Comparison of ENCODE assay signal across 8 cellular contexts in genomic region chr19:18418725-18419194, GRCh38. TPM values are rescaled to one million over a fixed set of nuclear protein-coding genes. Genes with fewer than 3 reads are reported as not detected.
DNase-seq lines count a peak whose midpoint lies in the region; ATAC-seq, FAIRE-seq and TF ChIP-seq lines count a peak whose summit lies in the region.

No MANE protein-coding gene starts in this region.

- no peaks in the 10 kb centered on the region for H4K20me1 ChIP-seq in KMS-11 (ENCODE audit: insufficient read depth)

- H3K9me3 Mint-ChIP-seq in stimulated activated naive B cell treated with anti-CD40 and anti-IgM and Interleukin-4, amounts not matched to agents 10 μg/mL and 1 μg/mL and 100 μg/mL, for 72 hours: no peaks in the 10 kb centered on the region

- in situ Hi-C loops in astrocyte of the spinal cord (cut with HindIII; ENCODE audit: low sequenced_read_pairs): no loop called here

- TF ChIP-seq CTCF in KMS-11 (conservative IDR thresholded peaks at IDR 0.05; ENCODE audit: low read depth, low read length) (no peak), astrocyte of the spinal cord (IDR thresholded peaks at IDR 0.05; ENCODE audit: low read depth, low read length) (no peak)

- H3K4me3 Mint-ChIP-seq in stimulated activated naive B cell treated with anti-CD40 and anti-IgM and Interleukin-4, amounts not matched to agents 10 μg/mL and 1 μg/mL and 100 μg/mL, for 72 hours: peak overlapping the region; percentile 82 to 86

- H3K27me3 ChIP-seq in KMS-11 (ENCODE audit: insufficient read depth, low read depth): 0 out of 2 replicates have a peak, but pooled peaks cover 11% of the 10 kb centered on the region
- H3K27me3 ChIP-seq in iPS-20b (ENCODE audit: insufficient read depth, low read length): peaks cover 53% of the 10 kb centered on the region

- H3K27ac ChIP-seq in KMS-11: no peak overlapping the region
- H3K27ac ChIP-seq in iPS-20b (ENCODE audit: low read length): no peak overlapping the region

- H3K4me1 Mint-ChIP-seq in stimulated activated naive B cell treated with anti-CD40 and anti-IgM and Interleukin-4, amounts not matched to agents 10 μg/mL and 1 μg/mL and 100 μg/mL, for 72 hours: peaks cover 55 to 85% of the 10 kb centered on the region in 2 donors

- H3K4me2 ChIP-seq in KMS-11: peak overlapping the region; percentile 84

- H2AFZ ChIP-seq in KMS-11 (ENCODE audit: low read depth): peak overlapping the region; percentile 29; the same call in 1 of the 2 replicates

- H3K36me3 ChIP-seq in KMS-11 (ENCODE audit: insufficient read depth) (no peaks in the 10 kb centered on the region), iPS-20b (ENCODE audit: insufficient read depth, low read depth, low read length) (no peaks in the 10 kb centered on the region)

- no peak for FAIRE-seq in frontal cortex (lab: Jason Lieb, UNC)

- H3K27ac Mint-ChIP-seq in stimulated activated naive B cell treated with anti-CD40 and anti-IgM and Interleukin-4, amounts not matched to agents 10 μg/mL and 1 μg/mL and 100 μg/mL, for 72 hours: peak overlapping the region; percentile 79

- H3K9ac ChIP-seq in KMS-11: no peak overlapping the region
- H3K9ac ChIP-seq in iPS-20b (ENCODE audit: low read depth, low read length): no peak overlapping the region

- H3K27me3 Mint-ChIP-seq in stimulated activated naive B cell treated with anti-CD40 and anti-IgM and Interleukin-4, amounts not matched to agents 10 μg/mL and 1 μg/mL and 100 μg/mL, for 72 hours: peaks cover 42 to 58% of the 10 kb centered on the region in 2 donors

- H3K4me3 ChIP-seq in KMS-11 (IDR thresholded peaks at IDR 0.05; ENCODE audit: insufficient read depth, low read depth, low read length) (no peak overlapping the region), astrocyte of the spinal cord (ENCODE audit: low read depth, low read length) (peak overlapping the region; percentile 22), iPS-20b (ENCODE audit: low read length) (peak overlapping the region; percentile 55; the same call in 1 of the 2 replicates)

- H3K4me1 ChIP-seq in KMS-11 (ENCODE audit: low read depth, poor library complexity, severe bottlenecking): peaks cover 51% of the 10 kb centered on the region
- peaks cover 16% of the 10 kb centered on the region for H3K4me1 ChIP-seq in iPS-20b (ENCODE audit: insufficient read depth, low read length)

- peaks cover 8% of the 10 kb centered on the region; the same call in 1 of the 2 replicates for H3K79me2 ChIP-seq in KMS-11 (ENCODE audit: insufficient read depth, low read depth)

- no peaks in the 10 kb centered on the region for H3K36me3 Mint-ChIP-seq in stimulated activated naive B cell treated with anti-CD40 and anti-IgM and Interleukin-4, amounts not matched to agents 10 μg/mL and 1 μg/mL and 100 μg/mL, for 72 hours

- no peaks in the 10 kb centered on the region for H3K9me3 ChIP-seq in iPS-20b (ENCODE audit: insufficient read depth, low read depth, low read length)

- peak; percentile 2 for ATAC-seq in GM18868 (IDR thresholded peaks at IDR 0.05; ENCODE audit: unreplicated experiment)
- peak; percentile 20 to 27 for ATAC-seq in stimulated activated naive B cell treated with anti-CD40 and anti-IgM and Interleukin-4, amounts not matched to agents 10 μg/mL and 1 μg/mL and 100 μg/mL, for 72 hours (replicated peaks)

- DNase-seq in astrocyte of the spinal cord (ENCODE audit: low read depth, low spot score) (no peak), NCI-H1436 treated with DMSO at 0.1 percent for 48 hours (lab: John Stamatoyannopoulos, UW) (no peak), AG08396 (ENCODE audit: low spot score) (no peak), frontal cortex (ENCODE audit: low spot score in 2 of 2) (no peak)
- DNase-seq in stimulated activated naive B cell treated with anti-CD40 and anti-IgM and Interleukin-4, amounts not matched to agents 10 μg/mL and 1 μg/mL and 100 μg/mL, for 72 hours: no peak

RNA-seq across cellular contexts. Expression of gene SSBP4, which starts 0.4 kb away (rescaled TPM):
- 69.3 TPM for total RNA-seq in frontal cortex

RNA-seq across cellular contexts. Expression of gene ISYNA1, which starts 19.2 kb away (rescaled TPM):
- 62.8 TPM for total RNA-seq in frontal cortex

RNA-seq across cellular contexts. Expression of gene LRRC25, which starts 21.3 kb away (rescaled TPM):
- total RNA-seq in frontal cortex: 0.41 TPM

RNA-seq across cellular contexts. Expression of gene GDF15, which starts 32.8 kb away (rescaled TPM):
- total RNA-seq in frontal cortex: not detected
